ENCODE assay signal across 20 cellular contexts in the genomic region with DNA sequence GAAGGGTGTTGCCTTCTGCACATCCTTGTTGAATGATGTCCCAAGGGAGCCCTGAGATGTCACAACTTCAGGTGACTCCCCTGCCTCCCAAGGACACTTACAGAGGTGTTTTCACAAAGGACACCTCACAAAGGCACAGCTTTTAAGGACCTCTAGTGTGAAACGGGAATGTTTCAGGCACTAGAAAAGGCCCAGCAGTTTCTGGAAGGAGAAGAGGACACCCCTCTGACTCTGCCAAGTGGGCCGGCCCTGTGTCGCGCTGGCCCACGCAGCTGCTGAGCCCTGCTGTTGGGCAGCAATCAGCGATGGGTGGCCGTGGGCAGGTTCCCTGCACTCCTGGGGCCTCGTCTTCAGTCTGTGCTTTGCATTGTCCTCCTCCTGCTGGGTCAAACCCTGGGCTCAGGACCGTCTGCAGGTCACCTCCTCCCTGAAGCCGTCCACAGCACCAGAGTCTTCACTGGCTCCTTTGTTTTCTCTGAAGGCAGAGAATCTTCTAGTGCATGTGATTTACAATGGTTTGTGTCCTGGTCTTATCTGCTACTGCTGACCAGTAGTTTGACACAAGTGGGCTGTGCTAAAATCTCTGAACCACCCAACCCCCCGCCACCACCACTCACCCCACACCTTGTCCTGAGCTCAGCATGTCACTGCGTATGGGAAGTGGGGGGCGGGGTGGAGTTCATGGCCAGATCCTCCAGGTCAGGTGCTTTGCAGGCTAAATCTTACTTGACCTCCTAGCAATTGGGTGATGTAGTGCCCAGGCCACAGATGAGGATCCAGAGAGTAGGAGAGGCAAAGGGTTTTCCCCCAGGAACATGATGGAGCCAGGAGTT. TPM values are rescaled to one million over a fixed set of nuclear protein-coding genes. Genes with fewer than 3 reads are reported as not detected.
DNase-seq lines count a peak whose midpoint lies in the region; ATAC-seq, FAIRE-seq and TF ChIP-seq lines count a peak whose summit lies in the region.
"Had no signal": no experiment of that assay in that cellular context is flagged by ENCODE, and none has a peak within 500 bp of the region (broad histone marks: within the 10 kb centered on the region; RNA-seq: fewer than 3 reads in every experiment).

No MANE protein-coding gene starts in this region.

- H4K5ac ChIP-seq in H9 (ENCODE audit: insufficient read length, low read depth, low read length): no peak overlapping the region

- no peak overlapping the region for H2BK5ac ChIP-seq in H9 (ENCODE audit: insufficient read length, low read length)

- H3K27ac Mint-ChIP-seq in H9: no peak overlapping the region

- H3K27me3 Mint-ChIP-seq in H9 (ENCODE audit: low read depth): peaks cover 10% of the 10 kb centered on the region

- H4K8ac ChIP-seq in H9 (replicated peaks; ENCODE audit: insufficient read length, low read depth, low read length): no peak overlapping the region

- H3K79me2 ChIP-seq in K562 (ENCODE audit: control insufficient read depth, insufficient read depth, low read length) (no peaks in the 10 kb centered on the region), osteoblast (ENCODE audit: insufficient read depth, low read length) (no peaks in the 10 kb centered on the region), H9 (ENCODE audit: insufficient read depth, low read length) (no peaks in the 10 kb centered on the region)

- TF ChIP-seq EP300 in A549 (IDR thresholded peaks at IDR 0.05) (no peak), K562 (IDR thresholded peaks at IDR 0.05; ENCODE audit: low read length) (no peak), transverse colon (IDR thresholded peaks at IDR 0.05; ENCODE audit: low read depth) (no peak)

- POLR2A ChIA-PET in A549 (lab: Yijun Ruan, JAX) (no interaction called here), K562 (lab: Yijun Ruan, JAX) (no interaction called here)

- no peak overlapping the region for H3K4ac ChIP-seq in H9 (ENCODE audit: low read depth, low read length)

- no peaks in the 10 kb centered on the region for H3K79me1 ChIP-seq in H9 (ENCODE audit: insufficient read depth, low read depth, low read length, poor library complexity, severe bottlenecking)

- no peak overlapping the region for H2BK120ac ChIP-seq in H9 (ENCODE audit: low read depth, low read length, poor library complexity, severe bottlenecking)

- H3K4me3 ChIP-seq in A549 (no peak overlapping the region), K562 (no peak overlapping the region), osteoblast (ENCODE audit: insufficient read depth, low read length) (no peak overlapping the region), transverse colon (no peak overlapping the region), esophagus squamous epithelium (no peak overlapping the region)
- H3K4me3 ChIP-seq: Peyer's patch had no signal

- BruUV-seq in K562 (replicated peaks; lab: Mats Ljungman, UMichigan): no TSS peak

- no peak overlapping the region for H2BK20ac ChIP-seq in H9 (ENCODE audit: low read depth, low read length, poor library complexity, severe bottlenecking)

- no peak overlapping the region for H2AFZ ChIP-seq in K562 (ENCODE audit: low read depth, low read length)
- H2AFZ ChIP-seq in osteoblast (ENCODE audit: low read length): no peak overlapping the region
- H2AFZ ChIP-seq in H9 (ENCODE audit: low read length): no peak overlapping the region

- H3K9me3 ChIP-seq in A549 (peaks cover 4% of the 10 kb centered on the region; the same call in 1 of the 3 replicates), K562 (replicated peaks; ENCODE audit: control insufficient read depth, insufficient read depth, low read depth, low read length) (no peaks in the 10 kb centered on the region), osteoblast (ENCODE audit: low read depth, low read length) (no peaks in the 10 kb centered on the region), H9 (ENCODE audit: control insufficient read depth, low read depth, low read length) (no peaks in the 10 kb centered on the region), transverse colon (no peaks in the 10 kb centered on the region), esophagus squamous epithelium (no peaks in the 10 kb centered on the region)
- H3K9me3 ChIP-seq: Peyer's patch had no signal

- no peaks in the 10 kb centered on the region for H3K23me2 ChIP-seq in H9 (ENCODE audit: insufficient read length, low read depth, low read length, poor library complexity, severe bottlenecking)

- CTCF ChIA-PET in A549 (lab: Yijun Ruan, JAX) (interaction anchor here (1.0 kb wide), 2 partner anchors 9 to 21 kb away, joined by 3 read pairs; no protein-coding TSS in a partner anchor), K562 (lab: Yijun Ruan, JAX; ENCODE audit: low intra/inter-chr PET ratio) (no interaction called here)

- intact Hi-C loops in K562 (cut with micrococcal nuclease) (no loop called here), transverse colon (cut with DNase I; ENCODE audit: low total_unique reads) (no loop called here), esophagus squamous epithelium (cut with DNase I) (no loop called here)

- no peaks in the 10 kb centered on the region for H3K9me3 Mint-ChIP-seq in H9

- H3K36me3 Mint-ChIP-seq in H9 (ENCODE audit: insufficient read depth in 1 of 3, low read depth in 3 of 3): no peaks in the 10 kb centered on the region

- H3K14ac ChIP-seq in H9 (ENCODE audit: insufficient read depth, low read length): no peak overlapping the region

- FAIRE-seq in A549 (lab: Jason Lieb, UNC) (no peak), K562 (lab: Jason Lieb, UNC) (no peak)
- FAIRE-seq: A204.1 had no signal

- in situ Hi-C loops in K562 (cut with MboI): no loop called here
- in situ Hi-C loops in transverse colon (cut with MboI; ENCODE audit: low pct_ligation_motif_present in 1 of 4, low pct_unique_long_range_greater_than_20kb in 1 of 4, low sequenced_read_pairs in 3 of 4): no loop called here

- H3K4me1 ChIP-seq in A549 (peaks cover 36% of the 10 kb centered on the region), K562 (replicated peaks in 1 of 2; ENCODE audit: control insufficient read depth in 2 of 2, insufficient read depth in 2 of 2, low read length in 2 of 2) (peaks cover 0 to 47% of the 10 kb centered on the region in 2 experiments; a peak in 2 of 5 replicates), osteoblast (ENCODE audit: insufficient read depth, low read length) (peaks cover 3% of the 10 kb centered on the region), H9 (ENCODE audit: insufficient read depth, low read length) (no peaks in the 10 kb centered on the region; the same call in 1 of the 2 replicates), transverse colon (peaks cover 10 to 20% (median 13%) of the 10 kb centered on the region in 4 donors), esophagus squamous epithelium (peaks cover 13 to 38% (median 15%) of the 10 kb centered on the region in 3 donors)

- H3K27me3 ChIP-seq in K562 (ENCODE audit: control insufficient read depth in 2 of 2, insufficient read depth in 2 of 2, low read length in 2 of 2): peaks cover 4 to 81% of the 10 kb centered on the region in 2 experiments
- no peaks in the 10 kb centered on the region for H3K27me3 ChIP-seq in osteoblast (ENCODE audit: insufficient read depth, low read length)
- H3K27me3 ChIP-seq in H9 (ENCODE audit: insufficient read depth, low read length): no peaks in the 10 kb centered on the region
- no peaks in the 10 kb centered on the region for H3K27me3 ChIP-seq in transverse colon
- H3K27me3 ChIP-seq in esophagus squamous epithelium: no peaks in the 10 kb centered on the region
- H3K27me3 ChIP-seq: Peyer's patch had no signal

- no peak overlapping the region for H4K91ac ChIP-seq in H9 (ENCODE audit: insufficient read length, low read depth, low read length)

- H3K18ac ChIP-seq in H9 (ENCODE audit: insufficient read length, low read depth, low read length): no peak overlapping the region

- H3K4me2 ChIP-seq in A549 (peak overlapping the region; percentile 19), K562 (ENCODE audit: insufficient read depth, low read length) (no peak overlapping the region), osteoblast (ENCODE audit: insufficient read depth, low read length) (no peak overlapping the region), H9 (ENCODE audit: insufficient read depth, insufficient read length, low read length) (no peak overlapping the region)

- H3K9ac ChIP-seq in K562 (ENCODE audit: insufficient read depth in 1 of 2, low read depth in 2 of 2, low read length in 2 of 2) (no peak overlapping the region), H9 (ENCODE audit: extremely low read depth, insufficient read length, low read length) (no peak overlapping the region)

- no peaks in the 10 kb centered on the region for H3K9me1 ChIP-seq in K562 (ENCODE audit: control insufficient read depth, insufficient read depth, low read length)

- WGBS in A549 (ENCODE audit: missing lambda C conversion rate): 83% methylated on average over 8 of the region's 13 CpGs
- 7% methylated on average over 6 of the region's 13 CpGs for WGBS in K562 (ENCODE audit: insufficient coverage, low coverage, missing lambda C conversion rate)
- no CpG with 5 or more reads among the region's 13 CpGs for WGBS in H9 (ENCODE audit: extremely low coverage, insufficient read length, low lambda C conversion rate)
- 86% methylated on average over 13 of the region's 13 CpGs; no CpG with 5 or more reads in 1 of the 2 donors for WGBS in transverse colon (ENCODE audit: low coverage in 1 of 2), 2 donors
- 78 to 90% methylated on average over 4 to 12 of the region's 13 CpGs for WGBS in esophagus squamous epithelium, 2 donors

- no peak overlapping the region; a peak in 1 of 5 replicates for H3K4me3 Mint-ChIP-seq in H9

- TF ChIP-seq RAD21 in A549 (conservative IDR thresholded peaks at IDR 0.05 in 1 of 2, IDR thresholded peaks at IDR 0.05 in 1 of 2) (no peak), K562 (CRISPR knock-in tag; conservative IDR thresholded peaks at IDR 0.05 in 1 of 2, IDR thresholded peaks at IDR 0.05 in 1 of 2) (no peak)

- TF ChIP-seq CTCF in A549 (IDR thresholded peaks at IDR 0.05): no peak
- no peak for TF ChIP-seq CTCF in K562 (IDR thresholded peaks at IDR 0.05 in 2 of 3, conservative IDR thresholded peaks at IDR 0.05 in 1 of 3; ENCODE audit: insufficient read depth in 2 of 3, low read depth in 1 of 3, low read length in 3 of 3)
- no peak for TF ChIP-seq CTCF in osteoblast (IDR thresholded peaks at IDR 0.05; ENCODE audit: extremely low read depth, low read depth, low read length)
- no peak for TF ChIP-seq CTCF in H9 (conservative IDR thresholded peaks at IDR 0.05)
- no peak for TF ChIP-seq CTCF in transverse colon (IDR thresholded peaks at IDR 0.05)
- no peak for TF ChIP-seq CTCF in esophagus squamous epithelium (IDR thresholded peaks at IDR 0.05)

- H3K27ac ChIP-seq in A549: peak overlapping the region in 1 of 2 experiments; percentile 71; a peak in 3 of 6 replicates
- no peak overlapping the region for H3K27ac ChIP-seq in K562 (ENCODE audit: extremely low read depth, low read depth, low read length)
- H3K27ac ChIP-seq in osteoblast (ENCODE audit: low read depth, low read length): no peak overlapping the region
- H3K27ac ChIP-seq in H9 (ENCODE audit: insufficient read length, low read depth, low read length): no peak overlapping the region
- no peak overlapping the region for H3K27ac ChIP-seq in transverse colon
- no peak overlapping the region for H3K27ac ChIP-seq in esophagus squamous epithelium
- H3K27ac ChIP-seq: Peyer's patch had no signal

- ATAC-seq in A549 (no peak), K562 (no peak), left lobe of liver (peak; percentile 13)

- H4K20me1 ChIP-seq in K562 (replicated peaks; ENCODE audit: control insufficient read depth, insufficient read depth, low read length) (no peaks in the 10 kb centered on the region), osteoblast (ENCODE audit: insufficient read depth, low read length) (no peaks in the 10 kb centered on the region), H9 (ENCODE audit: control insufficient read depth, insufficient read depth, insufficient read length) (no peaks in the 10 kb centered on the region)

- TF ChIP-seq POLR2A in A549 (IDR thresholded peaks at IDR 0.05; ENCODE audit: low read length): no peak
- TF ChIP-seq POLR2A in K562 (conservative IDR thresholded peaks at IDR 0.05): no peak
- no peak for TF ChIP-seq POLR2A in transverse colon (IDR thresholded peaks at IDR 0.05)
- no peak for TF ChIP-seq POLR2A in esophagus squamous epithelium (IDR thresholded peaks at IDR 0.05)

- H2BK12ac ChIP-seq in H9 (ENCODE audit: insufficient read length, low read depth, low read length): no peak overlapping the region

- H3T11ph ChIP-seq in H9 (ENCODE audit: low read length): no peak overlapping the region

- no peak for DNase-seq in A549 (ENCODE audit: low read depth in 1 of 2, low spot score in 1 of 2)
- no peak for DNase-seq in K562 (ENCODE audit: extremely low read depth in 1 of 4, low spot score in 3 of 4)
- no peak for DNase-seq in left lobe of liver (ENCODE audit: low spot score)
- DNase-seq in osteoblast (ENCODE audit: insufficient read length, low spot score, missing footprints): peak; percentile 88
- DNase-seq in H9: no peak
- no peak for DNase-seq in transverse colon
- DNase-seq in iPS-NIHi11 (ENCODE audit: low spot score): no peak
- DNase-seq in esophagus squamous epithelium (lab: John Stamatoyannopoulos, UW): no peak
- DNase-seq: C1 segment of cervical spinal cord, DMS79 treated with DMSO at 0.1 percent for 48 hours, GOT3, NCI-H1092, NCI-H146, NCI-H2081 treated with DMSO at 0.1 percent for 48 hours, NCI-H524, SHP77 treated with DMSO at 0.1 percent for 48 hours had no signal

- H3K36me3 ChIP-seq in K562 (ENCODE audit: control insufficient read depth, insufficient read depth, low read length): no peaks in the 10 kb centered on the region
- H3K36me3 ChIP-seq in osteoblast (ENCODE audit: insufficient read depth, low read length): no peaks in the 10 kb centered on the region
- no peaks in the 10 kb centered on the region for H3K36me3 ChIP-seq in transverse colon
- no peaks in the 10 kb centered on the region for H3K36me3 ChIP-seq in esophagus squamous epithelium
- H3K36me3 ChIP-seq: Peyer's patch had no signal

- no peak overlapping the region for H3K56ac ChIP-seq in H9 (ENCODE audit: insufficient read length, low read depth, low read length)

- peaks cover 18 to 23% of the 10 kb centered on the region in 2 experiments for H3K4me1 Mint-ChIP-seq in H9

- H3K23ac ChIP-seq in H9 (ENCODE audit: insufficient read length, low read depth, low read length): no peak overlapping the region

- H2AK5ac ChIP-seq in H9 (ENCODE audit: insufficient read length, low read length): no peak overlapping the region

- H2BK15ac ChIP-seq in H9 (ENCODE audit: low read depth, low read length): no peak overlapping the region

RNA-seq across cellular contexts. Expression of a gene that starts 3.2 kb away (rescaled TPM):
- polyA plus RNA-seq in A549 (2011; rRNA removed) (not detected in 2 replicates), A549 (2017; fragmentation: RNase III; extraction: RNeasy Plus Mini Kit Qiagen cat#74134 plus additional on column Dnase treatment) (0.05 to 0.11 TPM (median 0.09 TPM) in 3 replicates), K562 (2011; rRNA removed) (not detected in 2 replicates), K562 (2014; fragmentation: Illumina TruSeq; extraction: Trizol) (not detected in 2 replicates), K562 (2014; fragmentation: Nextera tagmentation; extraction: Ambion mirVana) (not detected), K562 (2014; rRNA removed) (not detected in 2 replicates)
- 0.03 and 0.07 TPM in 2 replicates for polyA plus RNA-seq in A549 (2012; cell fraction: cytosol; rRNA removed)
- polyA plus RNA-seq in A549 (2012; cell fraction: nucleus; rRNA removed): 0.19 and 0.22 TPM in 2 replicates
- polyA minus RNA-seq in A549 (2011; rRNA and poly(A)+ RNA removed): not detected in 2 replicates
- total RNA-seq in K562 (2011; cell fraction: chromatin; rRNA removed; ENCODE audit: low replicate concordance): not detected in 2 replicates
- not detected in 2 replicates for total RNA-seq in K562 (2011; cell fraction: nucleolus; rRNA removed)
- not detected in 2 replicates for total RNA-seq in K562 (2011; cell fraction: nucleoplasm; rRNA removed)
- total RNA-seq in K562 (2014; rRNA removed) (not detected in 2 replicates), K562 (2014; rRNA removed; fragmentation: Illumina TruSeq; extraction: Trizol) (not detected in 2 replicates), K562 (2015; rRNA removed; fragmentation: Illumina TruSeq; extraction: Trizol) (not detected in 2 replicates), K562 (2021) (not detected in 2 replicates), left lobe of liver (27.5 TPM), osteoblast (not detected in 2 replicates), H9 (2021) (not detected in 2 replicates), transverse colon (not detected), esophagus squamous epithelium (not detected)
- polyA plus RNA-seq in K562 (2011; cell fraction: cytosol; rRNA removed): not detected in 2 replicates
- not detected in 2 replicates for polyA plus RNA-seq in K562 (2011; cell fraction: nucleus; rRNA removed)
- not detected in 2 replicates for polyA plus RNA-seq in K562 (2012)
- polyA minus RNA-seq in K562 (2011; rRNA and poly(A)+ RNA removed): not detected in 2 replicates
- polyA minus RNA-seq in K562 (2011; cell fraction: cytosol; rRNA and poly(A)+ RNA removed): not detected in 2 replicates
- not detected in 2 replicates for polyA minus RNA-seq in K562 (2011; cell fraction: nucleus; rRNA and poly(A)+ RNA removed)
- total RNA-seq: G401, MCF 10A, Peyer's patch had no signal

Comparison
In these comparisons a context has a peak if more than half of its experiments do, and no peak if none do; other contexts are left out.
1. RNA of a gene that starts 3.2 kb away (total RNA-seq): 27.5 TPM in left lobe of liver (single experiment); not detected in H9, not detected in K562, not detected in osteoblast, not detected in transverse colon and not detected in esophagus squamous epithelium; every median in the first group is over 10 times any median in the second.